In the genomic region with DNA sequence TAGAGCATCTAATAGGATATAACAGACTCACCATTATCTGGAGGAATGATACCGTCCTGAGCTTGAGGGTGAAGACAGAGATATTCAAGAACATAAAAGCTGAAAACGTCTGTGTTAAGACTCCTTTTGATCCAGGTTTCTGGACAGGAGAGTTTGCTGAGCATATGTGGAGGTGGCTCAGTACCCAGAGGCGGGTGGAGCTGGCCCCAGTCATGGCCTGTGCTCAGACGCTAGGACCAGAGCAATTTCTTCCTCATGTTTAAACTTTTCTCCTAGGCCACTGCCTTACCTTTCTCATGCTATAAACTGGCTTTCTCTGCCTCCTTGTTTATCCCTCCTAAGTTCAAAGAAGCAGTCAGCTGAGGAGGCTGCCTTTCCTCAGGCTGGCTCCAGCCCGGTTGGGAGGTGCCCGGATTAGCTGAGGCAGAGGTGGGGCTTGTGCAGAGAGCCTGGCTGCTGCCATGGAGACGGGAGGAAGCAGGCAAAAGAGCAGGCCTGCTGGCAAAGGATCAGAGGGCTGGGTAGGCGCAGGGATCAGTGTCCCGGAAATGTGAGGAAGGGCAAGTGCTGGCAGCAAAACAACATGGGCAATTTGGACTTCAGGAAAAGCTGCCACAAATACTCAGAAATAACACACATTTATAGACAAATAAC, we compare ENCODE assay signal across 8 cellular contexts. TPM values are rescaled to one million over a fixed set of nuclear protein-coding genes. Genes with fewer than 3 reads are reported as not detected.
DNase-seq lines count a peak whose midpoint lies in the region; ATAC-seq lines count a peak whose summit lies in the region.

No MANE protein-coding gene starts in this region.

- ATAC-seq in left ventricle myocardium superior (peak; percentile 96), GM21717 (IDR thresholded peaks at IDR 0.05; ENCODE audit: unreplicated experiment) (no peak)

- intact Hi-C loops in left ventricle myocardium superior (cut with micrococcal nuclease) = loop anchor here (10.0 kb wide), 1 partner anchor 98 kb away; no protein-coding TSS in a partner anchor

- peak; percentile 74 for DNase-seq in A172 (ENCODE audit: low spot score)
- peak; percentile 85 for DNase-seq in LHCN-M2 (ENCODE audit: low read depth)
- peak in 53 of 58 donors; percentile 10 to 92 (median 65) for DNase-seq in anterior cingulate cortex (lab: John Stamatoyannopoulos, UW)
- peak; percentile 91 for DNase-seq in left ventricle myocardium superior
- DNase-seq in putamen (ENCODE audit: low spot score) = peak; percentile 76
- no peak for DNase-seq in stimulated activated CD8-positive, alpha-beta memory T cell treated with anti-CD3 and anti-CD28 coated beads, Interleukin-4, amount 100 ng/mL, for 48 hours
- DNase-seq in 8988T = no peak

RNA-seq across cellular contexts. Expression of gene COA8, which starts 13.7 kb away (rescaled TPM):
- 24.8 and 25.3 TPM in 2 replicates for total RNA-seq in A172 (2014; rRNA removed; shearing (Covaris generic))
- 43.7 and 59.7 TPM in 2 replicates for total RNA-seq in LHCN-M2 (2014; rRNA removed)
- 53.2 TPM for polyA plus RNA-seq in LHCN-M2 (2012)
- total RNA-seq in left ventricle myocardium superior = 56.2 TPM

RNA-seq across cellular contexts. Expression of gene BAG5, which starts 14.0 kb away (rescaled TPM):
- total RNA-seq in A172 (2014; rRNA removed; shearing (Covaris generic)) = 21.0 and 24.8 TPM in 2 replicates
- 33.0 and 33.8 TPM in 2 replicates for total RNA-seq in LHCN-M2 (2014; rRNA removed)
- polyA plus RNA-seq in LHCN-M2 (2012) = 10.6 TPM
- 16.4 TPM for total RNA-seq in left ventricle myocardium superior

RNA-seq across cellular contexts. Expression of gene TRMT61A, which starts 47.5 kb away (rescaled TPM):
- total RNA-seq in A172 (2014; rRNA removed; shearing (Covaris generic)) = 8.5 and 10.2 TPM in 2 replicates
- total RNA-seq in LHCN-M2 (2014; rRNA removed) (20.3 and 21.6 TPM in 2 replicates), left ventricle myocardium superior (5.5 TPM)
- polyA plus RNA-seq in LHCN-M2 (2012) = 13.0 TPM

RNA-seq across cellular contexts. Expression of gene KLC1, which starts 52.5 kb away (rescaled TPM):
- 166 and 174 TPM in 2 replicates for total RNA-seq in A172 (2014; rRNA removed; shearing (Covaris generic))
- total RNA-seq in LHCN-M2 (2014; rRNA removed) = 258 and 283 TPM in 2 replicates
- 86.7 TPM for polyA plus RNA-seq in LHCN-M2 (2012)
- 146 TPM for total RNA-seq in left ventricle myocardium superior

RNA-seq across cellular contexts. Expression of gene CKB, which starts 53.9 kb away (rescaled TPM):
- total RNA-seq in A172 (2014; rRNA removed; shearing (Covaris generic)) = 13.2 and 40.3 TPM in 2 replicates
- 17.7 and 46.7 TPM in 2 replicates for total RNA-seq in LHCN-M2 (2014; rRNA removed)
- 113 TPM for polyA plus RNA-seq in LHCN-M2 (2012)
- total RNA-seq in left ventricle myocardium superior = 533 TPM

Comparison
In these comparisons a context has a peak if more than half of its experiments do, and no peak if none do; other contexts are left out.
1. DNase-seq: peak in A172 (single experiment), LHCN-M2 (single experiment), anterior cingulate cortex (53 of 58), left ventricle myocardium superior (single experiment) and putamen (single experiment); none in stimulated activated CD8-positive, alpha-beta memory T cell treated with anti-CD3 and anti-CD28 coated beads, Interleukin-4, amount 100 ng/mL, for 48 hours (single experiment) and 8988T (single experiment).